In genomic region chr9:89926167-89926566, GRCh38 we compare ENCODE assay signal across 15 cellular contexts.
A peak's percentile ranks its signal among the peaks of the same experiment; 100 is the strongest.
DNase-seq lines count a peak whose midpoint lies in the region; ATAC-seq and TF ChIP-seq lines count a peak whose summit lies in the region.
"Had no signal": no experiment of that assay in that cellular context is flagged by ENCODE, and none has a peak within 500 bp of the region (broad histone marks: within the 10 kb centered on the region; RNA-seq: fewer than 3 reads in every experiment).

No MANE protein-coding gene starts in this region.

- H3K4me1 Mint-ChIP-seq in activated naive CD8-positive, alpha-beta T cell (ENCODE audit: low read depth) = peaks cover 29% of the 10 kb centered on the region
- peaks cover 41% of the 10 kb centered on the region for H3K4me1 Mint-ChIP-seq in activated naive CD8-positive, alpha-beta T cell treated with anti-CD3 and anti-CD28 coated beads, Interleukin-2, amount 50 U/mL, for 24 hours
- H3K4me1 Mint-ChIP-seq in nephron = peaks cover 83% of the 10 kb centered on the region

- no peak for DNase-seq in activated naive CD8-positive, alpha-beta T cell treated with anti-CD3 and anti-CD28 coated beads, Interleukin-2, amount 50 U/mL, for 24 hours
- DNase-seq in esophagus muscularis mucosa (ENCODE audit: extremely low spot score) (no peak), stomach (no peak), NCI-H1417 (lab: John Stamatoyannopoulos, UW) (no peak), transverse colon (no peak)
- no peak for DNase-seq in central memory CD4-positive, alpha-beta T cell
- DNase-seq: 8988T; Calu3; CD8-positive, alpha-beta T cell; DMS79 treated with DMSO at 0.1 percent for 48 hours; GF-D8; H9 had no signal

- in situ Hi-C loops in transverse colon (cut with MboI; ENCODE audit: low pct_ligation_motif_present in 1 of 4, low pct_unique_long_range_greater_than_20kb in 1 of 4, low sequenced_read_pairs in 3 of 4) = loop anchor here in 1 of 4 donors (10.0 kb wide), 1 partner anchor 321 kb away; the partner anchor contains the start of gene GADD45G

- no peaks in the 10 kb centered on the region for H3K9me3 Mint-ChIP-seq in activated naive CD8-positive, alpha-beta T cell (ENCODE audit: low read depth)
- no peaks in the 10 kb centered on the region for H3K9me3 Mint-ChIP-seq in activated naive CD8-positive, alpha-beta T cell treated with anti-CD3 and anti-CD28 coated beads, Interleukin-2, amount 50 U/mL, for 24 hours
- no peaks in the 10 kb centered on the region for H3K9me3 Mint-ChIP-seq in nephron
- H3K9me3 Mint-ChIP-seq: CD8-positive, alpha-beta T cell; H9 had no signal

- TF ChIP-seq CTCF in esophagus muscularis mucosa (IDR thresholded peaks at IDR 0.05) (no peak), nephron (IDR thresholded peaks at IDR 0.05; ENCODE audit: unreplicated experiment in 3 of 3) (no peak), stomach (IDR thresholded peaks at IDR 0.05) (no peak), transverse colon (IDR thresholded peaks at IDR 0.05) (no peak)

- H3K36me3 Mint-ChIP-seq in activated naive CD8-positive, alpha-beta T cell = no peaks in the 10 kb centered on the region
- H3K36me3 Mint-ChIP-seq in activated naive CD8-positive, alpha-beta T cell treated with anti-CD3 and anti-CD28 coated beads, Interleukin-2, amount 50 U/mL, for 24 hours (ENCODE audit: low read depth) = peaks cover 5% of the 10 kb centered on the region
- H3K36me3 Mint-ChIP-seq in nephron (ENCODE audit: low read depth) = no peaks in the 10 kb centered on the region
- H3K36me3 Mint-ChIP-seq: CD8-positive, alpha-beta T cell had no signal

- peaks cover 4% of the 10 kb centered on the region for H3K27me3 Mint-ChIP-seq in activated naive CD8-positive, alpha-beta T cell
- peaks cover 14% of the 10 kb centered on the region for H3K27me3 Mint-ChIP-seq in activated naive CD8-positive, alpha-beta T cell treated with anti-CD3 and anti-CD28 coated beads, Interleukin-2, amount 50 U/mL, for 24 hours
- peaks cover 5% of the 10 kb centered on the region for H3K27me3 Mint-ChIP-seq in nephron (ENCODE audit: low read depth)

- H3K27me3 ChIP-seq in esophagus muscularis mucosa (no peaks in the 10 kb centered on the region), stomach (no peaks in the 10 kb centered on the region), transverse colon (no peaks in the 10 kb centered on the region)
- H3K27me3 ChIP-seq: BLaER1 had no signal

- intact Hi-C loops in esophagus muscularis mucosa (cut with DNase I) (no loop called here), stomach (cut with DNase I; ENCODE audit: low total_unique reads) (loop anchor here (10.0 kb wide), 1 partner anchor 169 kb away; no protein-coding TSS in a partner anchor), transverse colon (cut with DNase I; ENCODE audit: low total_unique reads) (no loop called here)

- H3K9me3 ChIP-seq in esophagus muscularis mucosa = no peaks in the 10 kb centered on the region
- H3K9me3 ChIP-seq in stomach = no peaks in the 10 kb centered on the region
- no peaks in the 10 kb centered on the region for H3K9me3 ChIP-seq in transverse colon
- H3K9me3 ChIP-seq: BLaER1 had no signal

- H3K27ac ChIP-seq in esophagus muscularis mucosa (replicated peaks in 1 of 4) = peak overlapping the region in 3 of 4 donors; percentile 41 to 64 (median 57)
- H3K27ac ChIP-seq in stomach = peak overlapping the region in 4 of 5 donors; percentile 7 to 69 (median 48)
- H3K27ac ChIP-seq in transverse colon = no peak overlapping the region
- H3K27ac ChIP-seq: BLaER1 had no signal

- H3K4me3 ChIP-seq in esophagus muscularis mucosa (no peak overlapping the region), stomach (no peak overlapping the region), transverse colon (no peak overlapping the region)
- H3K4me3 ChIP-seq: BLaER1 had no signal

- no peak overlapping the region for H3K4me3 Mint-ChIP-seq in activated naive CD8-positive, alpha-beta T cell
- H3K4me3 Mint-ChIP-seq in activated naive CD8-positive, alpha-beta T cell treated with anti-CD3 and anti-CD28 coated beads, Interleukin-2, amount 50 U/mL, for 24 hours = no peak overlapping the region
- no peak overlapping the region for H3K4me3 Mint-ChIP-seq in nephron
- H3K4me3 Mint-ChIP-seq: CD8-positive, alpha-beta T cell; H9 had no signal

- no peak for ATAC-seq in activated naive CD8-positive, alpha-beta T cell treated with anti-CD3 and anti-CD28 coated beads, Interleukin-2, amount 50 U/mL, for 24 hours
- ATAC-seq: CD8-positive, alpha-beta T cell had no signal

- TF ChIP-seq EP300 in esophagus muscularis mucosa (IDR thresholded peaks at IDR 0.05) (no peak), stomach (IDR thresholded peaks at IDR 0.05) (no peak), transverse colon (IDR thresholded peaks at IDR 0.05; ENCODE audit: low read depth) (no peak)

- 48% methylated on average over 5 of the region's 5 CpGs for WGBS in esophagus muscularis mucosa
- 31 to 53% (median 46%) methylated on average over 5 of the region's 5 CpGs for WGBS in stomach, 5 donors
- 55 to 65% methylated on average over 5 of the region's 5 CpGs for WGBS in transverse colon (ENCODE audit: low coverage in 1 of 2), 2 donors

- TF ChIP-seq POLR2A in esophagus muscularis mucosa (IDR thresholded peaks at IDR 0.05; ENCODE audit: low read depth) (no peak), stomach (IDR thresholded peaks at IDR 0.05) (no peak), transverse colon (IDR thresholded peaks at IDR 0.05) (no peak)

- no peaks in the 10 kb centered on the region for H3K36me3 ChIP-seq in esophagus muscularis mucosa
- no peaks in the 10 kb centered on the region for H3K36me3 ChIP-seq in stomach
- H3K36me3 ChIP-seq in transverse colon = no peaks in the 10 kb centered on the region
- H3K36me3 ChIP-seq: BLaER1 had no signal

- H3K4me1 ChIP-seq in esophagus muscularis mucosa (peaks cover 26 to 37% (median 35%) of the 10 kb centered on the region in 4 donors), stomach (peaks cover 22 to 50% (median 31%) of the 10 kb centered on the region in 4 donors), transverse colon (peaks cover 0 to 16% (median 5%) of the 10 kb centered on the region in 4 donors)

- H3K27ac Mint-ChIP-seq in activated naive CD8-positive, alpha-beta T cell = peak overlapping the region; percentile 36
- H3K27ac Mint-ChIP-seq in activated naive CD8-positive, alpha-beta T cell treated with anti-CD3 and anti-CD28 coated beads, Interleukin-2, amount 50 U/mL, for 24 hours = no peak overlapping the region
- H3K27ac Mint-ChIP-seq in nephron = peak overlapping the region; percentile 3 to 94 (median 94)
- H3K27ac Mint-ChIP-seq: CD8-positive, alpha-beta T cell; H9 had no signal

Comparison
In these comparisons a context has a peak if more than half of its experiments do, and no peak if none do; other contexts are left out.
1. H3K27ac ChIP-seq: peak in esophagus muscularis mucosa (3 of 4) and stomach (4 of 5); none in transverse colon (0 of 4).